Comparison of ENCODE assay signal across 22 cellular contexts in genomic region chr16:68149596-68149995, GRCh38.
"Had no signal": no experiment of that assay in that cellular context is flagged by ENCODE, and none has a peak within 500 bp of the region (broad histone marks: within the 10 kb centered on the region; RNA-seq: fewer than 3 reads in every experiment).

No MANE protein-coding gene starts in this region.

- H3K9me3 ChIP-seq: SK-N-SH had no signal

- FAIRE-seq: HTR-8/SVneo had no signal

- ATAC-seq: Panc1, PC-3 had no signal

- H3K4me2 ChIP-seq: SK-N-SH had no signal

- H3K9ac ChIP-seq: SK-N-SH had no signal

- H3K27ac ChIP-seq: HL-60, RWPE1 had no signal

- DNase-seq: Kasumi-1, KG1, MM.1S, NCI-H1092 treated with DMSO at 0.1 percent for 48 hours, NCI-H1436, NCI-H187, NCI-H2029, NCI-H2081 treated with DMSO at 0.1 percent for 48 hours, NCI-H2171, NCI-H226, NCI-H446, NCI-H510A, NCI-H524 treated with DMSO at 0.1 percent for 48 hours, NCI-H69, NCI-H774, PC-3, SHP77, SK-N-SH had no signal

- H3K9me2 ChIP-seq: SK-N-SH had no signal
